ENCODE assay signal across 10 cellular contexts in the genomic region with DNA sequence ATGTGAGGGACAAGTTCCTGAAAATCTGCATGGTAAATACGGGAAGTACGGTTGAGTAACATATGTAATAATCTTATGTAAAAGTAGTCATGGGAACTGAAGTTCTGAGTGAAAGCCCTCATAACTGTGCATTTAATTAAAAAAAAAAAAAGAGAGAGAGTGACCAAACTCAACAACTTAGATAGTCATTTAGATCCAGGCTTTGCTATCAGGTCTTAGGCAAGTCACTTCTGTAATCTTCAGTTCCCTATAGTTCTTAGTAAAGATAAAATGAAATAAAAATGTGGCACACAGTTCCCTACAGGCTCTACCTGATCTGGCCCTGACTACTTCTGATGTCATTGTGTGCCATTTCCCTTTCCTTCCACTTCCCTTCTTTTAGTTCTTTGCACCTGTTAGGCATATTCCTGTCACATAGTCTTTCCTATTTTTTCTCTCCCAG. TPM values are rescaled to one million over a fixed set of nuclear protein-coding genes. Genes with fewer than 3 reads are reported as not detected.
A peak's percentile ranks its signal among the peaks of the same experiment; 100 is the strongest.
DNase-seq lines count a peak whose midpoint lies in the region; ATAC-seq lines count a peak whose summit lies in the region.
"Had no signal": no experiment of that assay in that cellular context is flagged by ENCODE, and none has a peak within 500 bp of the region (broad histone marks: within the 10 kb centered on the region; RNA-seq: fewer than 3 reads in every experiment).

No MANE protein-coding gene starts in this region.

- H3K27ac Mint-ChIP-seq in dendritic cell treated with granulocyte-macrophage colony-stimulating factor and Interleukin-4, amounts not matched to agents 40 ng/mL and 50 ng/mL, for 4 days, result peak overlapping the region; percentile 58
- H3K27ac Mint-ChIP-seq in activated T-helper 2 cell treated with anti-CD3 and anti-CD28 coated beads, Interferon-gamma antibody, Interleukin-2, Interleukin-4, amounts not matched to agents 10 μg/mL and 5 μg/mL and 100 μg/mL, durations not matched to agents 14 hours and 24 hours and 36 hours, result no peak overlapping the region

- DNase-seq in AML-193 (lab: John Stamatoyannopoulos, UW), result peak; percentile 96 to 97
- DNase-seq in NOMO-1 treated with dmso at 0.1 percent for 144 hours (lab: John Stamatoyannopoulos, UW; ENCODE audit: unreplicated experiment), result peak; percentile 71
- DNase-seq in activated gamma-delta T cell (lab: John Stamatoyannopoulos, UW), result no peak
- no peak for DNase-seq in activated T-helper 2 cell treated with anti-CD3 and anti-CD28 coated beads, Interferon-gamma antibody, Interleukin-2, Interleukin-4, amounts not matched to agents 10 μg/mL and 5 μg/mL and 100 μg/mL, durations not matched to agents 14 hours and 24 hours and 36 hours (ENCODE audit: low spot score)
- DNase-seq in HuH-7.5 (ENCODE audit: low spot score), result no peak
- DNase-seq: aorta, NCI-H2081 treated with DMSO at 0.1 percent for 48 hours had no signal

- ATAC-seq in GM18868 (IDR thresholded peaks at IDR 0.05; ENCODE audit: unreplicated experiment), result peak; percentile 69
- no peak for ATAC-seq in GM19463 (IDR thresholded peaks at IDR 0.05; ENCODE audit: unreplicated experiment)

- intact Hi-C loops in dendritic cell treated with granulocyte-macrophage colony-stimulating factor and Interleukin-4, amounts not matched to agents 40 ng/mL and 50 ng/mL, for 4 days (cut with micrococcal nuclease), result loop anchor here (10.0 kb wide), 1 partner anchor 52 kb away; no protein-coding TSS in a partner anchor
- intact Hi-C loops in activated T-helper 2 cell treated with anti-CD3 and anti-CD28 coated beads, Interferon-gamma antibody, Interleukin-2, Interleukin-4, amounts not matched to agents 10 μg/mL and 5 μg/mL and 100 μg/mL, durations not matched to agents 14 hours and 24 hours and 36 hours (cut with micrococcal nuclease), result no loop called here

- H3K9me3 Mint-ChIP-seq in dendritic cell treated with granulocyte-macrophage colony-stimulating factor and Interleukin-4, amounts not matched to agents 40 ng/mL and 50 ng/mL, for 4 days, result no peaks in the 10 kb centered on the region
- no peaks in the 10 kb centered on the region for H3K9me3 Mint-ChIP-seq in activated T-helper 2 cell treated with anti-CD3 and anti-CD28 coated beads, Interferon-gamma antibody, Interleukin-2, Interleukin-4, amounts not matched to agents 10 μg/mL and 5 μg/mL and 100 μg/mL, durations not matched to agents 14 hours and 24 hours and 36 hours

- H3K27me3 Mint-ChIP-seq in dendritic cell treated with granulocyte-macrophage colony-stimulating factor and Interleukin-4, amounts not matched to agents 40 ng/mL and 50 ng/mL, for 4 days, result no peaks in the 10 kb centered on the region
- no peaks in the 10 kb centered on the region for H3K27me3 Mint-ChIP-seq in activated T-helper 2 cell treated with anti-CD3 and anti-CD28 coated beads, Interferon-gamma antibody, Interleukin-2, Interleukin-4, amounts not matched to agents 10 μg/mL and 5 μg/mL and 100 μg/mL, durations not matched to agents 14 hours and 24 hours and 36 hours (ENCODE audit: low read depth)

- H3K4me3 Mint-ChIP-seq in dendritic cell treated with granulocyte-macrophage colony-stimulating factor and Interleukin-4, amounts not matched to agents 40 ng/mL and 50 ng/mL, for 4 days, result no peak overlapping the region
- H3K4me3 Mint-ChIP-seq in activated T-helper 2 cell treated with anti-CD3 and anti-CD28 coated beads, Interferon-gamma antibody, Interleukin-2, Interleukin-4, amounts not matched to agents 10 μg/mL and 5 μg/mL and 100 μg/mL, durations not matched to agents 14 hours and 24 hours and 36 hours (ENCODE audit: low read depth), result no peak overlapping the region

- peaks cover 41% of the 10 kb centered on the region for H3K36me3 Mint-ChIP-seq in dendritic cell treated with granulocyte-macrophage colony-stimulating factor and Interleukin-4, amounts not matched to agents 40 ng/mL and 50 ng/mL, for 4 days (ENCODE audit: low read depth)
- peaks cover 45% of the 10 kb centered on the region for H3K36me3 Mint-ChIP-seq in activated T-helper 2 cell treated with anti-CD3 and anti-CD28 coated beads, Interferon-gamma antibody, Interleukin-2, Interleukin-4, amounts not matched to agents 10 μg/mL and 5 μg/mL and 100 μg/mL, durations not matched to agents 14 hours and 24 hours and 36 hours (ENCODE audit: low read depth)

- peaks cover 65% of the 10 kb centered on the region for H3K4me1 Mint-ChIP-seq in dendritic cell treated with granulocyte-macrophage colony-stimulating factor and Interleukin-4, amounts not matched to agents 40 ng/mL and 50 ng/mL, for 4 days (ENCODE audit: low read depth)
- H3K4me1 Mint-ChIP-seq in activated T-helper 2 cell treated with anti-CD3 and anti-CD28 coated beads, Interferon-gamma antibody, Interleukin-2, Interleukin-4, amounts not matched to agents 10 μg/mL and 5 μg/mL and 100 μg/mL, durations not matched to agents 14 hours and 24 hours and 36 hours (ENCODE audit: low read depth), result peaks cover 27% of the 10 kb centered on the region

RNA-seq across cellular contexts. Expression of gene RNF111, which starts 15.0 kb away (rescaled TPM):
- 36.4 and 36.9 TPM in 2 replicates for total RNA-seq in activated T-helper 2 cell treated with anti-CD3 and anti-CD28 coated beads, Interferon-gamma antibody, Interleukin-2, Interleukin-4, amounts not matched to agents 10 μg/mL and 5 μg/mL and 100 μg/mL, durations not matched to agents 14 hours and 24 hours and 36 hours

Comparison
In these comparisons a context has a peak if more than half of its experiments do, and no peak if none do; other contexts are left out.
1. DNase-seq: peak in AML-193 (2 of 2) and NOMO-1 treated with dmso at 0.1 percent for 144 hours (single experiment); none in activated gamma-delta T cell (single experiment), activated T-helper 2 cell treated with anti-CD3 and anti-CD28 coated beads, Interferon-gamma antibody, Interleukin-2, Interleukin-4, amounts not matched to agents 10 μg/mL and 5 μg/mL and 100 μg/mL, durations not matched to agents 14 hours and 24 hours and 36 hours (single experiment) and HuH-7.5 (single experiment).